8 cellular contexts compared by ENCODE assay signal in the genomic region with DNA sequence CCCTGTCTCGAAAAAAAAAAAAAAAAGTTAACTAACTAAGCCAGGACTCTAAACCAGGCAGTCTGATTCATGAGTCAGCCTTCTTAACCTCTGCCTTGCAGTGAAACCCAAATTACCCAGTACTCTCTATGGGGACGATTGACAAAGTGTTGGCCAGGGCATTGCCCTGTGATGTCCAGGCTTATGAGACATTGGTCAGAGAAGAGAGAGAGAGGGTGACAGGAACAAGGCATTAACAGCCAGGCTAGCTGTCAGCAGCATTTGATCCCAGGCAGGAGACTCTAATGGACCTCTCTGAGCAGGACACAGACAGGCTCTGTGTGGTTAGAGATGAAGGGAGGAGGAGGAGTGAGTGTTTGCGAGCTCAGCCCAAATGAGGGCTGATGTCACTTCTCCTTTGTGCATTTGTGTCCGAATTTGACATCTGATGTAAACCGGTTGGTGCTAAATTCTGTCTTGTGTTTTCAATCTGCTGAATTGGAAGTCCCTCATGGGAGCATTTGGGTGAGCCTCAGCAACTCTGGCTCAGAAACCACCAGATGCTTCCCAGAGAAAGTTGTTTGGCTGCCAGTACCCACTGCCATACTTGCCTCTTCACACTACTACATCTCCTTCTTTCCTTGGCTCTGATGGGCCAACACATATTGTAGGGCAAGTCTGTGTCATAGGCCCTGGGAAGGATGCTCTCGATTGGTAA. TPM values are rescaled to one million over a fixed set of nuclear protein-coding genes. Genes with fewer than 3 reads are reported as not detected.
DNase-seq lines count a peak whose midpoint lies in the region; ATAC-seq and TF ChIP-seq lines count a peak whose summit lies in the region.

No MANE protein-coding gene starts in this region.

- no peaks in the 10 kb centered on the region for H3K9me3 Mint-ChIP-seq in IgD-negative memory B cell
- no peaks in the 10 kb centered on the region for H3K9me3 Mint-ChIP-seq in activated CD8-positive, alpha-beta T cell treated with anti-CD3 and anti-CD28 coated beads for 36 hours

- no peaks in the 10 kb centered on the region for H3K9me3 ChIP-seq in gastroesophageal sphincter

- peaks cover 55 to 66% (median 56%) of the 10 kb centered on the region in 3 donors for H3K4me1 Mint-ChIP-seq in IgD-negative memory B cell
- H3K4me1 Mint-ChIP-seq in activated CD8-positive, alpha-beta T cell treated with anti-CD3 and anti-CD28 coated beads for 36 hours (ENCODE audit: low read depth), result peaks cover 54% of the 10 kb centered on the region

- 39 to 57% methylated on average over 4 to 6 of the region's 6 CpGs for WGBS in gastroesophageal sphincter (ENCODE audit: low coverage in 1 of 2), 2 donors

- H3K27ac ChIP-seq in gastroesophageal sphincter (peak overlapping the region; percentile 6 to 81 (median 72)), rectal smooth muscle tissue (ENCODE audit: low read depth, low read length) (peak overlapping the region; percentile 60)

- H3K9ac ChIP-seq in rectal smooth muscle tissue (ENCODE audit: low read length), result no peak overlapping the region

- POLR2A ChIA-PET in activated CD8-positive, alpha-beta T cell treated with anti-CD3 and anti-CD28 coated beads for 36 hours (lab: Charles Lee), result interaction anchor here (1.2 to 3.0 kb wide), 3 partner anchors 15 kb away, joined by 5 to 14 read pairs (median 11); a partner anchor contains a TSS

- CTCF ChIA-PET in activated CD8-positive, alpha-beta T cell treated with anti-CD3 and anti-CD28 coated beads for 36 hours (lab: Charles Lee), result interaction anchor here (1.5 to 2.0 kb wide), 2 partner anchors 15 to 25 kb away, joined by 4 to 6 read pairs; no protein-coding TSS in a partner anchor

- H3K36me3 ChIP-seq in gastroesophageal sphincter (no peaks in the 10 kb centered on the region), rectal smooth muscle tissue (ENCODE audit: control insufficient read depth, insufficient read depth, low read length) (no peaks in the 10 kb centered on the region)

- H3K27me3 ChIP-seq in gastroesophageal sphincter (no peaks in the 10 kb centered on the region), rectal smooth muscle tissue (ENCODE audit: control insufficient read depth, insufficient read depth, low read length) (no peaks in the 10 kb centered on the region)

- peak overlapping the region; percentile 94 to 98 (median 96) for H3K27ac Mint-ChIP-seq in IgD-negative memory B cell
- peak overlapping the region; percentile 92 for H3K27ac Mint-ChIP-seq in activated CD8-positive, alpha-beta T cell treated with anti-CD3 and anti-CD28 coated beads for 36 hours

- peaks cover 4% of the 10 kb centered on the region for H3K36me3 Mint-ChIP-seq in IgD-negative memory B cell
- H3K36me3 Mint-ChIP-seq in activated CD8-positive, alpha-beta T cell treated with anti-CD3 and anti-CD28 coated beads for 36 hours (ENCODE audit: low read depth), result no peaks in the 10 kb centered on the region

- TF ChIP-seq POLR2A in gastroesophageal sphincter (IDR thresholded peaks at IDR 0.05), result no peak

- DNase-seq in CD1c-positive myeloid dendritic cell (ENCODE audit: extremely low spot score) (peak; percentile 63), dermis blood vessel endothelial cell (no peak)
- peak; percentile 42 for DNase-seq in activated CD8-positive, alpha-beta T cell treated with anti-CD3 and anti-CD28 coated beads for 36 hours

- H3K4me3 ChIP-seq in gastroesophageal sphincter (no peak overlapping the region), rectal smooth muscle tissue (ENCODE audit: low read length) (no peak overlapping the region)

- intact Hi-C loops in activated CD8-positive, alpha-beta T cell treated with anti-CD3 and anti-CD28 coated beads for 36 hours (cut with micrococcal nuclease), result no loop called here

- peaks cover 0 to 25% (median 16%) of the 10 kb centered on the region in 3 donors for H3K4me1 ChIP-seq in gastroesophageal sphincter
- no peaks in the 10 kb centered on the region for H3K4me1 ChIP-seq in rectal smooth muscle tissue (ENCODE audit: control insufficient read depth, insufficient read depth, low read length)

- no peaks in the 10 kb centered on the region for H3K27me3 Mint-ChIP-seq in IgD-negative memory B cell
- no peaks in the 10 kb centered on the region for H3K27me3 Mint-ChIP-seq in activated CD8-positive, alpha-beta T cell treated with anti-CD3 and anti-CD28 coated beads for 36 hours

- peak; percentile 41 for ATAC-seq in GM19324 (IDR thresholded peaks at IDR 0.05; ENCODE audit: low FRiP score, unreplicated experiment)
- ATAC-seq in activated CD8-positive, alpha-beta T cell treated with anti-CD3 and anti-CD28 coated beads for 36 hours, result peak; percentile 71
- peak; percentile 58 for ATAC-seq in gastroesophageal sphincter
- ATAC-seq in GM21360 (IDR thresholded peaks at IDR 0.05; ENCODE audit: unreplicated experiment), result no peak

- TF ChIP-seq CTCF in activated CD8-positive, alpha-beta T cell treated with anti-CD3 and anti-CD28 coated beads for 36 hours (IDR thresholded peaks at IDR 0.05), result no peak
- no peak for TF ChIP-seq CTCF in gastroesophageal sphincter (IDR thresholded peaks at IDR 0.05)

- peak overlapping the region; percentile 79 to 92 (median 84) for H3K4me3 Mint-ChIP-seq in IgD-negative memory B cell
- peak overlapping the region; percentile 49 for H3K4me3 Mint-ChIP-seq in activated CD8-positive, alpha-beta T cell treated with anti-CD3 and anti-CD28 coated beads for 36 hours

- no peak for TF ChIP-seq EP300 in gastroesophageal sphincter (IDR thresholded peaks at IDR 0.05)

RNA-seq across cellular contexts. Expression of a gene that starts 4.3 kb away (rescaled TPM):
- polyA plus RNA-seq in IgD-negative memory B cell, result not detected
- total RNA-seq in activated CD8-positive, alpha-beta T cell treated with anti-CD3 and anti-CD28 coated beads for 36 hours, result not detected
- total RNA-seq in gastroesophageal sphincter (1 to 10 TPM in 1 of 4 donors, not detected in 3; 4.8 TPM), dermis blood vessel endothelial cell (0.60 and 1.5 TPM in 2 replicates)

RNA-seq across cellular contexts. Expression of a gene that starts 15.8 kb away (rescaled TPM):
- polyA plus RNA-seq in IgD-negative memory B cell, result 90.9 TPM
- total RNA-seq in activated CD8-positive, alpha-beta T cell treated with anti-CD3 and anti-CD28 coated beads for 36 hours, result 100 to 1,000 TPM; 103 TPM
- total RNA-seq in gastroesophageal sphincter, result 10 to 100 TPM; 40.4 to 71.4 (median 56.0) TPM
- 97.3 and 201 TPM in 2 replicates for total RNA-seq in dermis blood vessel endothelial cell

RNA-seq across cellular contexts. Expression of a gene that starts 48.8 kb away (rescaled TPM):
- 3.4 TPM for polyA plus RNA-seq in IgD-negative memory B cell
- not detected for total RNA-seq in activated CD8-positive, alpha-beta T cell treated with anti-CD3 and anti-CD28 coated beads for 36 hours
- total RNA-seq in gastroesophageal sphincter, result 10 to 100 TPM; 22.1 to 58.7 (median 53.8) TPM
- total RNA-seq in dermis blood vessel endothelial cell, result 116 and 150 TPM in 2 replicates

Comparison
In these comparisons a context has a peak if more than half of its experiments do, and no peak if none do; other contexts are left out.
1. RNA of a gene that starts 48.8 kb away (total RNA-seq): 116 to 150 TPM in dermis blood vessel endothelial cell and 22.1 to 58.7 TPM in gastroesophageal sphincter; not detected in activated CD8-positive, alpha-beta T cell treated with anti-CD3 and anti-CD28 coated beads for 36 hours; every median in the first group is over 10 times any median in the second.